In the genomic region with DNA sequence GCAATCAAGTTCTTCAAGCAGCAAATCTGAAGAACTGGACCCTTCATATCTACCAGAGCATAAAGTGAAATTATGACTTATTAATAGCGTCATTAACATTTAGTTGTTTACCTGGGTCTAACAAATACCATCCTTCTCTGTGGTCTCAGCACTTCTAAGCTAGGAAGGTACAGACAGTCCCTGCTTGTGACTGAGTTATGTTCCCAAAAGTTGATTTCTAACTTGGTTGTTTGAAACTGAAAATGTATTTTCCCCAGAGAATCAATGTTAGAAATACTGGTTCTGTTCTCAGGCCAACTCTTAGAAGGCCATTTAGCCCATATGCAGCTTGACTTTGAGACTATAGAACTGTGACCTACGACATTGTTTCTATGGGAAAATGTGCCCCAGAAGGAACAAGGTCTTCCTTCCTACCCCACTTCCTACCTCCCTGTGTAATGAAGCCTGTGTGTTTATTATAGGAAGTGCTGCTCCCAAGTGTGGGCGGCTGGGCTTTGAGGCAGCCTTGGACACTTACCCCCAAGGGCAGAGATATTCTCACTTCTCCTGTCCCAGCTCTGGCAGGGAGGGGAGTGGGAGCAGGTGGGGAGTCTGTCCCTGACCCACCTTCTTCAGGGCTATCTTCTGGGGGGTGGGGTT, we compare ENCODE assay signal across 1 cellular context.
TF ChIP-seq lines count a peak whose summit lies in the region.

No MANE protein-coding gene starts in this region.

TF ChIP-seq in HepG2, 621 proteins besides CTCF, POLR2A, EP300 and RAD21 (continued from another document):
- TF ChIP-seq, protein P1, sequence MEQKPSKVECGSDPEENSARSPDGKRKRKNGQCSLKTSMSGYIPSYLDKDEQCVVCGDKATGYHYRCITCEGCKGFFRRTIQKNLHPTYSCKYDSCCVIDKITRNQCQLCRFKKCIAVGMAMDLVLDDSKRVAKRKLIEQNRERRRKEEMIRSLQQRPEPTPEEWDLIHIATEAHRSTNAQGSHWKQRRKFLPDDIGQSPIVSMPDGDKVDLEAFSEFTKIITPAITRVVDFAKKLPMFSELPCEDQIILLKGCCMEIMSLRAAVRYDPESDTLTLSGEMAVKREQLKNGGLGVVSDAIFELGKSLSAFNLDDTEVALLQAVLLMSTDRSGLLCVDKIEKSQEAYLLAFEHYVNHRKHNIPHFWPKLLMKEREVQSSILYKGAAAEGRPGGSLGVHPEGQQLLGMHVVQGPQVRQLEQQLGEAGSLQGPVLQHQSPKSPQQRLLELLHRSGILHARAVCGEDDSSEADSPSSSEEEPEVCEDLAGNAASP (CRISPR knock-in tag; IDR thresholded peaks at IDR 0.05; ENCODE audit: borderline replicate concordance) = 0 out of 2 replicates have a peak, but pooled peaks have one; percentile 8
- TF ChIP-seq RXRA (CRISPR knock-in tag; IDR thresholded peaks at IDR 0.05) (no peak), PHF20 (CRISPR knock-in tag; IDR thresholded peaks at IDR 0.05) (no peak), ZNF768 (CRISPR knock-in tag; IDR thresholded peaks at IDR 0.05) (no peak), ZNF101 (CRISPR knock-in tag; IDR thresholded peaks at IDR 0.05; ENCODE audit: borderline replicate concordance, low read depth) (no peak), SALL1 (CRISPR knock-in tag; IDR thresholded peaks at IDR 0.05) (peak; percentile 49; the same call in 1 of the 2 replicates), MED1 (CRISPR knock-in tag; IDR thresholded peaks at IDR 0.05) (peak; percentile 86), NR3C1 (CRISPR knock-in tag; IDR thresholded peaks at IDR 0.05) (no peak), TCF7L2 (IDR thresholded peaks at IDR 0.05; ENCODE audit: low read depth, low read length) (no peak), ZNF354B (CRISPR knock-in tag; IDR thresholded peaks at IDR 0.05) (no peak), JUNB (CRISPR knock-in tag; IDR thresholded peaks at IDR 0.05; ENCODE audit: borderline replicate concordance) (no peak), ZNF260 (CRISPR knock-in tag; IDR thresholded peaks at IDR 0.05; ENCODE audit: borderline replicate concordance, low read depth) (no peak), PPARG (CRISPR knock-in tag; conservative IDR thresholded peaks at IDR 0.05) (peak; percentile 74), RFX1 (IDR thresholded peaks at IDR 0.05) (no peak), ZNF883 (CRISPR knock-in tag; IDR thresholded peaks at IDR 0.05; ENCODE audit: not compliant biosample characterization) (no peak), ZFP36 (IDR thresholded peaks at IDR 0.05; ENCODE audit: borderline replicate concordance, low read depth, low read length, partially characterized antibody) (no peak), ZEB1 (IDR thresholded peaks at IDR 0.05; ENCODE audit: insufficient replicate concordance, low read depth) (no peak), ZNF484 (CRISPR knock-in tag; IDR thresholded peaks at IDR 0.05; ENCODE audit: borderline replicate concordance, low read depth) (no peak), ZFY (CRISPR knock-in tag; IDR thresholded peaks at IDR 0.05) (no peak), ZNF292 (CRISPR knock-in tag; IDR thresholded peaks at IDR 0.05; ENCODE audit: borderline replicate concordance, low read depth) (no peak), NFIC (IDR thresholded peaks at IDR 0.05; ENCODE audit: low read length) (0 out of 2 replicates have a peak, but pooled peaks have one; percentile 7), SPEN (CRISPR knock-in tag; IDR thresholded peaks at IDR 0.05; ENCODE audit: low read depth) (no peak), RFX5 (IDR thresholded peaks at IDR 0.05; ENCODE audit: low read depth, low read length) (no peak), TEAD2 (CRISPR knock-in tag; IDR thresholded peaks at IDR 0.05) (no peak), ZNF703 (CRISPR knock-in tag; IDR thresholded peaks at IDR 0.05; ENCODE audit: borderline replicate concordance) (no peak)
- TF ChIP-seq, protein P2, sequence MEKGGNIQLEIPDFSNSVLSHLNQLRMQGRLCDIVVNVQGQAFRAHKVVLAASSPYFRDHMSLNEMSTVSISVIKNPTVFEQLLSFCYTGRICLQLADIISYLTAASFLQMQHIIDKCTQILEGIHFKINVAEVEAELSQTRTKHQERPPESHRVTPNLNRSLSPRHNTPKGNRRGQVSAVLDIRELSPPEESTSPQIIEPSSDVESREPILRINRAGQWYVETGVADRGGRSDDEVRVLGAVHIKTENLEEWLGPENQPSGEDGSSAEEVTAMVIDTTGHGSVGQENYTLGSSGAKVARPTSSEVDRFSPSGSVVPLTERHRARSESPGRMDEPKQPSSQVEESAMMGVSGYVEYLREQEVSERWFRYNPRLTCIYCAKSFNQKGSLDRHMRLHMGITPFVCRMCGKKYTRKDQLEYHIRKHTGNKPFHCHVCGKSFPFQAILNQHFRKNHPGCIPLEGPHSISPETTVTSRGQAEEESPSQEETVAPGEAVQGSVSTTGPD (CRISPR knock-in tag; IDR thresholded peaks at IDR 0.05) = no peak
- TF ChIP-seq, protein P3, sequence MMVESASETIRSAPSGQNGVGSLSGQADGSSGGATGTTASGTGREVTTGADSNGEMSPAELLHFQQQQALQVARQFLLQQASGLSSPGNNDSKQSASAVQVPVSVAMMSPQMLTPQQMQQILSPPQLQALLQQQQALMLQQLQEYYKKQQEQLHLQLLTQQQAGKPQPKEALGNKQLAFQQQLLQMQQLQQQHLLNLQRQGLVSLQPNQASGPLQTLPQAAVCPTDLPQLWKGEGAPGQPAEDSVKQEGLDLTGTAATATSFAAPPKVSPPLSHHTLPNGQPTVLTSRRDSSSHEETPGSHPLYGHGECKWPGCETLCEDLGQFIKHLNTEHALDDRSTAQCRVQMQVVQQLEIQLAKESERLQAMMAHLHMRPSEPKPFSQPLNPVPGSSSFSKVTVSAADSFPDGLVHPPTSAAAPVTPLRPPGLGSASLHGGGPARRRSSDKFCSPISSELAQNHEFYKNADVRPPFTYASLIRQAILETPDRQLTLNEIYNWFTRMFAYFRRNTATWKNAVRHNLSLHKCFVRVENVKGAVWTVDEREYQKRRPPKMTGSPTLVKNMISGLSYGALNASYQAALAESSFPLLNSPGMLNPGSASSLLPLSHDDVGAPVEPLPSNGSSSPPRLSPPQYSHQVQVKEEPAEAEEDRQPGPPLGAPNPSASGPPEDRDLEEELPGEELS (CRISPR knock-in tag; IDR thresholded peaks at IDR 0.05) = peak; percentile 51
- TF ChIP-seq, protein P4, sequence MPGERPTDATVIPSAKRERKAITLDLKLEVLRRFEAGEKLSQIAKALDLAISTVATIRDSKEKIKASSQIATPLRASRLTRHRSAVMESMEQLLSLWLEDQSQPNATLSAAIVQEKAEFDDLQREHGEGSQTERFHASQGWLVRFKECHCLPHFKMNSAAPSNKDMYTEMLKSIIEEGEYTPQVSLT (CRISPR knock-in tag; IDR thresholded peaks at IDR 0.05; ENCODE audit: borderline replicate concordance, low read depth) = no peak
- TF ChIP-seq, protein P5, sequence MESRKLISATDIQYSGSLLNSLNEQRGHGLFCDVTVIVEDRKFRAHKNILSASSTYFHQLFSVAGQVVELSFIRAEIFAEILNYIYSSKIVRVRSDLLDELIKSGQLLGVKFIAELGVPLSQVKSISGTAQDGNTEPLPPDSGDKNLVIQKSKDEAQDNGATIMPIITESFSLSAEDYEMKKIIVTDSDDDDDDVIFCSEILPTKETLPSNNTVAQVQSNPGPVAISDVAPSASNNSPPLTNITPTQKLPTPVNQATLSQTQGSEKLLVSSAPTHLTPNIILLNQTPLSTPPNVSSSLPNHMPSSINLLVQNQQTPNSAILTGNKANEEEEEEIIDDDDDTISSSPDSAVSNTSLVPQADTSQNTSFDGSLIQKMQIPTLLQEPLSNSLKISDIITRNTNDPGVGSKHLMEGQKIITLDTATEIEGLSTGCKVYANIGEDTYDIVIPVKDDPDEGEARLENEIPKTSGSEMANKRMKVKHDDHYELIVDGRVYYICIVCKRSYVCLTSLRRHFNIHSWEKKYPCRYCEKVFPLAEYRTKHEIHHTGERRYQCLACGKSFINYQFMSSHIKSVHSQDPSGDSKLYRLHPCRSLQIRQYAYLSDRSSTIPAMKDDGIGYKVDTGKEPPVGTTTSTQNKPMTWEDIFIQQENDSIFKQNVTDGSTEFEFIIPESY (CRISPR knock-in tag; IDR thresholded peaks at IDR 0.05) = no peak
